ENCODE assay signal across 20 cellular contexts in the genomic region with DNA sequence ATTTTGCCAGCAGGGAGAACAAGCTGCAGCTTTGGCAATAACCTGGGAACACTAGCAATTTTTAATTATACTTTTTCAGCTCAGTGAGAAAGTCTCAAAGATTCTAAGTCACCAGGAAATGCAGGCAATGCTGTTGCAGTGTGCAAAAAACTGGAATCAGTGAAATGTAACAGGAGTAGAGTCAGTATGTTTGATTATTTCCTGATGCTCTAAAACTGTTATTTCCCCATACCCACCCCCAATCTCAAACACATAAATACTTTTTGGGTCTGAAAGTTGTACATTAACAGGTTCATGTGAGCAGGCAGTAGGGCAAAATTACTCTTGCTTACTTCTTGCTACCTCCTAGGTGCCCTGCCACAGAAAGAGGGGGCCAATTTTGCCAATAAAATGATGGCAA.
"Had no signal": no experiment of that assay in that cellular context is flagged by ENCODE, and none has a peak within 500 bp of the region (broad histone marks: within the 10 kb centered on the region; RNA-seq: fewer than 3 reads in every experiment).

No MANE protein-coding gene starts in this region.

- H3K27me3 Mint-ChIP-seq: activated CD4-positive, alpha-beta memory T cell treated with anti-CD3 and anti-CD28 coated beads for 36 hours; activated naive CD4-positive, alpha-beta T cell treated with anti-CD3 and anti-CD28 coated beads, Interleukin-2, amount 50 U/mL, for 24 hours; stimulated activated naive CD8-positive, alpha-beta T cell treated with anti-CD3 and anti-CD28 coated beads, Interleukin-15, Interleukin-2, amounts not matched to agents 100 ng/mL and 50 ng/mL, for 24 hours; type B pancreatic cell had no signal

- H3K4me1 ChIP-seq: suprapubic skin had no signal

- H3K4me3 ChIP-seq: esophagus muscularis mucosa, smooth muscle cell, suprapubic skin had no signal

- FAIRE-seq: colon, endometrium had no signal

- H3K27ac Mint-ChIP-seq: activated CD4-positive, alpha-beta memory T cell treated with anti-CD3 and anti-CD28 coated beads for 36 hours; activated CD4-positive, alpha-beta T cell treated with anti-CD3 and anti-CD28 coated beads for 36 hours; activated CD8-positive, alpha-beta memory T cell treated with anti-CD3 and anti-CD28 coated beads, Interleukin-2, amount 10 ng/mL, durations not matched to agents 7 days and 5 days; activated naive CD4-positive, alpha-beta T cell treated with anti-CD3 and anti-CD28 coated beads, Interleukin-2, amount 50 U/mL, for 24 hours; progenitor cell of endocrine pancreas; stimulated activated naive CD8-positive, alpha-beta T cell treated with anti-CD3 and anti-CD28 coated beads, Interleukin-15, Interleukin-2, amounts not matched to agents 100 ng/mL and 50 ng/mL, for 24 hours; type B pancreatic cell had no signal

- H3K27me3 ChIP-seq: esophagus muscularis mucosa, suprapubic skin had no signal

- H3K4me1 Mint-ChIP-seq: nephron had no signal

- H3K9me3 ChIP-seq: esophagus muscularis mucosa, suprapubic skin had no signal

- H3K27ac ChIP-seq: suprapubic skin had no signal

- H3K9me3 Mint-ChIP-seq: activated CD4-positive, alpha-beta memory T cell treated with anti-CD3 and anti-CD28 coated beads for 36 hours; activated naive CD4-positive, alpha-beta T cell treated with anti-CD3 and anti-CD28 coated beads, Interleukin-2, amount 50 U/mL, for 24 hours; activated T-cell treated with anti-CD3 and anti-CD28 coated beads, Interleukin-2, amount 50 U/mL, for 24 hours; nephron; stimulated activated naive CD8-positive, alpha-beta T cell treated with anti-CD3 and anti-CD28 coated beads, Interleukin-15, Interleukin-2, amounts not matched to agents 100 ng/mL and 50 ng/mL, for 24 hours; type B pancreatic cell had no signal

- H3K36me3 Mint-ChIP-seq: activated CD4-positive, alpha-beta memory T cell treated with anti-CD3 and anti-CD28 coated beads for 36 hours; activated CD8-positive, alpha-beta memory T cell treated with anti-CD3 and anti-CD28 coated beads, Interleukin-2, amount 10 ng/mL, durations not matched to agents 7 days and 5 days; activated naive CD4-positive, alpha-beta T cell treated with anti-CD3 and anti-CD28 coated beads, Interleukin-2, amount 50 U/mL, for 24 hours; type B pancreatic cell had no signal

- ATAC-seq: activated CD4-positive, alpha-beta T cell treated with anti-CD3 and anti-CD28 coated beads for 36 hours; activated CD8-positive, alpha-beta memory T cell treated with anti-CD3 and anti-CD28 coated beads, Interleukin-2, amount 10 ng/mL, durations not matched to agents 7 days and 5 days; right cardiac atrium had no signal

- H3K4me3 Mint-ChIP-seq: activated CD4-positive, alpha-beta memory T cell treated with anti-CD3 and anti-CD28 coated beads for 36 hours; activated CD4-positive, alpha-beta T cell treated with anti-CD3 and anti-CD28 coated beads for 36 hours; activated CD8-positive, alpha-beta memory T cell treated with anti-CD3 and anti-CD28 coated beads, Interleukin-2, amount 10 ng/mL, durations not matched to agents 7 days and 5 days; activated T-cell treated with anti-CD3 and anti-CD28 coated beads, Interleukin-2, amount 50 U/mL, for 24 hours; nephron; stimulated activated naive CD8-positive, alpha-beta T cell treated with anti-CD3 and anti-CD28 coated beads, Interleukin-15, Interleukin-2, amounts not matched to agents 100 ng/mL and 50 ng/mL, for 24 hours; type B pancreatic cell had no signal

- H3K4me2 ChIP-seq: smooth muscle cell had no signal

- H3K36me3 ChIP-seq: esophagus muscularis mucosa, suprapubic skin had no signal

- DNase-seq: activated CD4-positive, alpha-beta memory T cell treated with anti-CD3 and anti-CD28 coated beads for 36 hours; activated CD4-positive, alpha-beta T cell treated with anti-CD3 and anti-CD28 coated beads for 36 hours; activated CD8-positive, alpha-beta memory T cell treated with anti-CD3 and anti-CD28 coated beads, Interleukin-2, amount 10 ng/mL, durations not matched to agents 7 days and 5 days; activated effector memory CD4-positive, alpha-beta T cell treated with Interleukin-2 at 50 U/mL for 16 hours; activated T-cell treated with anti-CD3 and anti-CD28 coated beads, Interleukin-2, amount 50 U/mL, for 24 hours; foreskin melanocyte; kidney glomerular epithelial cell; mesendoderm; nucleus accumbens; right cardiac atrium had no signal
